8 cellular contexts compared by ENCODE assay signal in the genomic region with DNA sequence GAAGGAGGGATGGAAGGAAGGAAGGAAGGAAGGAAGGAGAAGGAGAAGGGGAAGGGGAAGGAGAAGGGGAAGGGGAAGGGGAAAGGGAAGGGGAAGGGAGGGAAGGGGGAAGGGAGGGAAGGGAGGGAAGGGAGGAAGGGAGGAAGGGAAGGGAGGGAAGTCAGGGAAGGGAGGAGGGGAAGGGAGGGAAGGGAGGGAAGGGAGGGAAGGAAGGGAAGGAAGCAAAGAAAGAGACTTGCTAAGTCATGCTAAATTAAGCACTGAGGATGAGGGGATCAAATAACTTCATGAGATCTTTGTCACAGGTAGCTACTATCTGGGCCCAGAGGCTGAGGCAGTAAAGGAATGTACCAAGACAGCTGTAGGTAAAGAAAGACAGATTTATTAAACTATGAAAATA.
"Had no signal": no experiment of that assay in that cellular context is flagged by ENCODE, and none has a peak within 500 bp of the region (broad histone marks: within the 10 kb centered on the region; RNA-seq: fewer than 3 reads in every experiment).

No MANE protein-coding gene starts in this region.

- H3K27ac ChIP-seq: GM23248 had no signal

- H2AFZ ChIP-seq: GM23248 had no signal

- H3K4me3 ChIP-seq: GM23248 had no signal

- FAIRE-seq: HTR-8/SVneo had no signal

- H3K27ac Mint-ChIP-seq: HFFc6 had no signal

- H3K4me3 Mint-ChIP-seq: HFFc6, IgD-negative memory B cell had no signal

- H3K9ac ChIP-seq: GM23248 had no signal

- H3K4me1 Mint-ChIP-seq: IgD-negative memory B cell had no signal

- DNase-seq: GM23248, GOT3, H7, HCEC 1CT, HFFc6, KBM-7 had no signal

- H3K9me3 Mint-ChIP-seq: IgD-negative memory B cell had no signal
